27 cellular contexts compared by ENCODE assay signal in genomic region chr14:51018521-51018920, GRCh38.
DNase-seq lines count a peak whose midpoint lies in the region; ATAC-seq and TF ChIP-seq lines count a peak whose summit lies in the region.
"Had no signal": no experiment of that assay in that cellular context is flagged by ENCODE, and none has a peak within 500 bp of the region (broad histone marks: within the 10 kb centered on the region; RNA-seq: fewer than 3 reads in every experiment).

No MANE protein-coding gene starts in this region.

- no peaks in the 10 kb centered on the region for H4K20me1 ChIP-seq in smooth muscle cell (ENCODE audit: low read depth)

- no peak for TF ChIP-seq CTCF in smooth muscle cell (IDR thresholded peaks at IDR 0.05; ENCODE audit: borderline replicate concordance, insufficient read depth, poor library complexity, severe bottlenecking)
- no peak for TF ChIP-seq CTCF in GM10248 (IDR thresholded peaks at IDR 0.05; ENCODE audit: control extremely low read depth, extremely low read depth, low read depth, missing control alignments)

- ATAC-seq in GM21786 (IDR thresholded peaks at IDR 0.05; ENCODE audit: unreplicated experiment): no peak
- ATAC-seq: activated CD4-positive, CD25-positive, alpha-beta regulatory T cell treated with anti-CD3 and anti-CD28 coated beads, Interleukin-2, amount 50 U/mL, for 24 hours; activated T-helper 17 cell treated with anti-CD3 and anti-CD28 coated beads, Interleukin-2, amount 50 U/mL, for 72 hours; foreskin keratinocyte; left colon had no signal

- no peak overlapping the region for H3K27ac ChIP-seq in smooth muscle cell (ENCODE audit: low read depth)
- H3K27ac ChIP-seq: foreskin keratinocyte, heart right ventricle, testis, uterus had no signal

- no peak overlapping the region for H3K9ac ChIP-seq in smooth muscle cell (ENCODE audit: low read depth)

- H3K4me3 ChIP-seq in smooth muscle cell: no peak overlapping the region
- H3K4me3 ChIP-seq: heart right ventricle, testis, uterus had no signal

- peaks cover 4% of the 10 kb centered on the region for H3F3A ChIP-seq in smooth muscle cell (ENCODE audit: low read depth)

- POLR2A ChIA-PET in GM10248 (lab: Yijun Ruan, JAX): no interaction called here

- peak overlapping the region; percentile 15 for H3K4me2 ChIP-seq in smooth muscle cell

- H3K27me3 ChIP-seq in smooth muscle cell (ENCODE audit: low read depth): no peaks in the 10 kb centered on the region
- H3K27me3 ChIP-seq: heart right ventricle, testis, uterus had no signal

- H3K4me1 ChIP-seq in smooth muscle cell (ENCODE audit: low read depth): peaks cover 3% of the 10 kb centered on the region
- H3K4me1 ChIP-seq: foreskin keratinocyte, testis, uterus had no signal

- 81% methylated on average over 4 of the region's 4 CpGs for WGBS in smooth muscle cell (ENCODE audit: low lambda C conversion rate)

- no peaks in the 10 kb centered on the region for H3K36me3 ChIP-seq in smooth muscle cell (ENCODE audit: low read depth)
- H3K36me3 ChIP-seq: heart right ventricle, uterus had no signal

- peak; percentile 13 for DNase-seq in GM03348 (ENCODE audit: low spot score)
- peak; percentile 48 for DNase-seq in amniotic epithelial cell (ENCODE audit: low read depth)
- peak; percentile 75 for DNase-seq in fibroblast of peridontal ligament (ENCODE audit: extremely low read depth)
- DNase-seq in smooth muscle cell (lab: John Stamatoyannopoulos, UW; ENCODE audit: unreplicated experiment): no peak
- no peak for DNase-seq in GM10248 (ENCODE audit: extremely low spot score)
- no peak for DNase-seq in iPS-NIHi7 (ENCODE audit: extremely low spot score)
- DNase-seq: activated CD4-positive, alpha-beta T cell treated with anti-CD3 and anti-CD28 coated beads, Interleukin-2, amount 50 U/mL, for 48 hours; activated CD8-positive, alpha-beta memory T cell treated with anti-CD3 and anti-CD28 coated beads, Interleukin-2, amount 50 U/mL, for 4 hours; activated naive CD4-positive, alpha-beta T cell treated with anti-CD3 and anti-CD28 coated beads, Interleukin-2, amount 50 U/mL, for 16 hours; anterior cingulate cortex; CD4-positive, alpha-beta T cell; cerebellar nuclear complex; foreskin keratinocyte; heart right ventricle; KG1; left colon; mammary epithelial cell; NCI-H1436 treated with DMSO at 0.1 percent for 48 hours; NCI-H446; RPMI8226; stimulated activated CD4-positive, alpha-beta T cell treated with anti-CD3 and anti-CD28 coated beads, Interleukin-15, amount 100 ng/mL, for 24 hours; stimulated activated naive CD4-positive, alpha-beta T cell; testis; uterus had no signal

- CTCF ChIA-PET in GM10248 (lab: Yijun Ruan, JAX): interaction anchor here (0.7 to 1.3 kb wide), 2 partner anchors 23 to 74 kb away, joined by 3 read pairs; no protein-coding TSS in a partner anchor

- no peaks in the 10 kb centered on the region for H3K79me2 ChIP-seq in smooth muscle cell (ENCODE audit: low read depth)

- no peak overlapping the region for H2AFZ ChIP-seq in smooth muscle cell (ENCODE audit: low read depth)

- no peaks in the 10 kb centered on the region for H3K9me3 ChIP-seq in smooth muscle cell (replicated peaks; ENCODE audit: low read depth)
- H3K9me3 ChIP-seq: heart right ventricle, testis, uterus had no signal

Comparison
In these comparisons a context has a peak if more than half of its experiments do, and no peak if none do; other contexts are left out.
1. DNase-seq: peak in GM03348 (single experiment), amniotic epithelial cell (single experiment) and fibroblast of peridontal ligament (single experiment); none in smooth muscle cell (single experiment), GM10248 (single experiment) and iPS-NIHi7 (single experiment).